In the genomic region with DNA sequence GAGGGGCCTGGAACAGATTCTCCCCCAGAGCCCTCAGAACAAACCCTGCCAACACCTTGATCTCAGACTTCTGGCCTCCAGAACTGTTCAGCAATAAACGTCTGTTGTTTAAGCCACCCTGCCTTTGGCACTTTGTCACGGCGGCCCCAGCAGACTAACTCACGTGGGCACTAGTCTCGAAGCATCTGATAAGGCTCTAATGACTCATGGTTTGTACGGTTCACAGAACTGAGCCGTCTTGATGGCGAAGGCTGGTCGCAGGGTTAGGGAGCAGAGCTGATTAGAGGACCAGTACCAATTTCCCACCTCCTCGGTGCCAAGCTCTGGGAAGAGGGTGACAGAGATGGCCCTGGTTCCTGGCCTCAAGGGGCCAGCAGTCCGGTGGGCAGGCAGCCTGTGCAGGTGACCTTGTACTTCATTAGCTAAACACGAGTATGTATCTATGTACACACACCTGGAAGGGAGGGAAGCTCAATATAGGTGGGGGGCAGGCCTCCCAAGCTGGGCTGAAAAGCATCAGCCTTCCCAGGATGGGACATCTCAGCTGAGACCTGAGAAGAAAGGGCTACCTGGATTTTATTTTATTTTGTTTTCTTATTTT, we compare ENCODE assay signal across 33 cellular contexts.
DNase-seq lines count a peak whose midpoint lies in the region; ATAC-seq and TF ChIP-seq lines count a peak whose summit lies in the region.
"Had no signal": no experiment of that assay in that cellular context is flagged by ENCODE, and none has a peak within 500 bp of the region (broad histone marks: within the 10 kb centered on the region; RNA-seq: fewer than 3 reads in every experiment).

No MANE protein-coding gene starts in this region.

- intact Hi-C loops in left cardiac atrium (cut with DNase I) = no loop called here
- intact Hi-C loops in cardiac septum (cut with DNase I) = no loop called here
- intact Hi-C loops in ascending aorta (cut with DNase I) = loop anchor here (2.0 kb wide), 1 partner anchor 15 kb away; no protein-coding TSS in a partner anchor

- H3K4me1 ChIP-seq in ascending aorta = peaks cover 3 to 21% of the 10 kb centered on the region in 2 donors
- H3K4me1 ChIP-seq: A549, body of pancreas, lower lobe of right lung, upper lobe of left lung had no signal

- no peak overlapping the region for H3K4me3 ChIP-seq in ascending aorta
- H3K4me3 ChIP-seq: A549, body of pancreas, gastrocnemius medialis, lower lobe of right lung, mucosa of descending colon, SK-N-MC, upper lobe of left lung had no signal

- peaks cover 8% of the 10 kb centered on the region for H3K9me3 Mint-ChIP-seq in memory B cell
- H3K9me3 Mint-ChIP-seq: activated naive CD4-positive, alpha-beta T cell treated with anti-CD3 and anti-CD28 coated beads, Interleukin-2, amount 50 U/mL, for 24 hours had no signal

- H3K4me3 Mint-ChIP-seq in memory B cell = no peak overlapping the region
- H3K4me3 Mint-ChIP-seq: activated B cell treated with CpG ODN at 0.5 μM for 24 hours; activated naive CD4-positive, alpha-beta T cell treated with anti-CD3 and anti-CD28 coated beads, Interleukin-2, amount 50 U/mL, for 24 hours; B cell; nephron progenitor cell had no signal

- no peaks in the 10 kb centered on the region for H3K27me3 Mint-ChIP-seq in memory B cell
- H3K27me3 Mint-ChIP-seq: activated B cell treated with CpG ODN at 0.5 μM for 24 hours; activated naive CD4-positive, alpha-beta T cell treated with anti-CD3 and anti-CD28 coated beads, Interleukin-2, amount 50 U/mL, for 24 hours; B cell had no signal

- no peaks in the 10 kb centered on the region for H3K27me3 ChIP-seq in ascending aorta
- H3K27me3 ChIP-seq: body of pancreas, gastrocnemius medialis, upper lobe of left lung had no signal

- peaks cover 7% of the 10 kb centered on the region for H3K4me1 Mint-ChIP-seq in memory B cell
- H3K4me1 Mint-ChIP-seq: activated B cell treated with CpG ODN at 0.5 μM for 24 hours, B cell had no signal

- peaks cover 0 to 6% of the 10 kb centered on the region in 2 donors for H3K36me3 ChIP-seq in ascending aorta
- H3K36me3 ChIP-seq: gastrocnemius medialis, lower lobe of right lung, upper lobe of left lung had no signal

- DNase-seq in left cardiac atrium (no peak), cardiac septum (ENCODE audit: low spot score) (no peak), ascending aorta (ENCODE audit: low spot score in 2 of 2) (peak; percentile 67 to 88), memory B cell (ENCODE audit: low spot score in 2 of 2) (no peak), ureter (ENCODE audit: low spot score) (peak; percentile 51), NOMO-1 treated with dmso at 0.1 percent for 144 hours (lab: John Stamatoyannopoulos, UW; ENCODE audit: unreplicated experiment) (no peak), NCI-H2029 (lab: John Stamatoyannopoulos, UW) (no peak), NCI-H2171 treated with DMSO at 0.1 percent for 48 hours (lab: John Stamatoyannopoulos, UW) (no peak)
- DNase-seq: activated B cell treated with CpG ODN at 0.5 μM for 24 hours; activated CD4-positive, alpha-beta T cell treated with anti-CD3 and anti-CD28 coated beads, Interleukin-2, amount 50 U/mL, for 48 hours; activated CD8-positive, alpha-beta memory T cell treated with anti-CD3 and anti-CD28 coated beads, Interleukin-2, amount 50 U/mL, for 4 hours; DMS53; effector CD8-positive, alpha-beta T cell; gastrocnemius medialis; GF-D8; Karpas-422; lower lobe of right lung; mucosa of descending colon; NCI-H1694; NCI-H2171; NCI-H524; nephron progenitor cell; NK-92 treated with Interleukin-12 subunit alpha and Interleukin-12 subunit beta, amount 100 ng/mL, for 24 hours; posterior cingulate gyrus; RPMI8226; stimulated activated CD8-positive, alpha-beta memory T cell treated with anti-CD3 and anti-CD28 coated beads, Interleukin-4, amount 100 ng/mL, for 48 hours; upper lobe of left lung had no signal

- peak overlapping the region; percentile 75 to 84 for H3K27ac ChIP-seq in ascending aorta
- H3K27ac ChIP-seq: A549, body of pancreas, lower lobe of right lung, SK-N-MC, upper lobe of left lung had no signal

- H3K27ac Mint-ChIP-seq in memory B cell = peak overlapping the region; percentile 28
- H3K27ac Mint-ChIP-seq: activated B cell treated with CpG ODN at 0.5 μM for 24 hours; activated naive CD4-positive, alpha-beta T cell treated with anti-CD3 and anti-CD28 coated beads, Interleukin-2, amount 50 U/mL, for 24 hours; B cell; nephron progenitor cell had no signal

- no peaks in the 10 kb centered on the region for H3K9me3 ChIP-seq in ascending aorta
- H3K9me3 ChIP-seq: A549, body of pancreas, gastrocnemius medialis, lower lobe of right lung, mucosa of descending colon, upper lobe of left lung had no signal

- peak; percentile 43 to 68 for ATAC-seq in left cardiac atrium
- no peak for ATAC-seq in memory B cell (ENCODE audit: low read depth)
- ATAC-seq: A549, body of pancreas, esophagus mucosa, gastrocnemius medialis, lower lobe of right lung, mucosa of descending colon had no signal

- peaks cover 8% of the 10 kb centered on the region for H3K36me3 Mint-ChIP-seq in memory B cell

- no peak for TF ChIP-seq CTCF in ascending aorta (IDR thresholded peaks at IDR 0.05)

Comparison
In these comparisons a context has a peak if more than half of its experiments do, and no peak if none do; other contexts are left out.
1. DNase-seq: peak in ascending aorta (2 of 2) and ureter (single experiment); none in left cardiac atrium (single experiment), cardiac septum (single experiment), memory B cell (0 of 2), NOMO-1 treated with dmso at 0.1 percent for 144 hours (single experiment), NCI-H2029 (single experiment) and NCI-H2171 treated with DMSO at 0.1 percent for 48 hours (single experiment).